In genomic region chr15:68075764-68076385, GRCh38 we compare ENCODE assay signal across 26 cellular contexts.
"Had no signal": no experiment of that assay in that cellular context is flagged by ENCODE, and none has a peak within 500 bp of the region (broad histone marks: within the 10 kb centered on the region; RNA-seq: fewer than 3 reads in every experiment).

No MANE protein-coding gene starts in this region.

- H3K36me3 Mint-ChIP-seq: immature natural killer cell had no signal

- DNase-seq: heart left ventricle; hypothalamus; immature natural killer cell; kidney; left colon; left ventricle myocardium inferior; mesendoderm; midbrain; mucosa of descending colon; naive thymus-derived CD8-positive, alpha-beta T cell; ovary; right lobe of liver; stimulated activated CD4-positive, alpha-beta T cell treated with anti-CD3 and anti-CD28 coated beads, Interleukin-1b, Interleukin-23, amount 100 ng/mL, for 48 hours; stimulated activated CD4-positive, alpha-beta T cell treated with anti-CD3 and anti-CD28 coated beads, Interleukin-2, amount 100 ng/mL, for 48 hours; stimulated activated CD4-positive, alpha-beta T cell treated with anti-CD3 and anti-CD28 coated beads, Interleukin-4, amount 100 ng/mL, for 4 hours; stimulated activated CD8-positive, alpha-beta memory T cell treated with anti-CD3 and anti-CD28 coated beads, Interleukin-4, amount 100 ng/mL, for 48 hours; stimulated activated naive CD4-positive, alpha-beta T cell treated with Interleukin-2 at 50 U/mL for 16 hours; stimulated activated naive CD8-positive, alpha-beta T cell treated with anti-CD3 and anti-CD28 coated beads, Interleukin-15, amount 100 ng/mL, for 72 hours; substantia nigra; upper lobe of right lung had no signal

- ATAC-seq: heart left ventricle; mucosa of descending colon; naive thymus-derived CD8-positive, alpha-beta T cell; right lobe of liver; stimulated activated memory B cell treated with anti-CD40 and anti-IgM and Interleukin-4, amounts not matched to agents 10 μg/mL and 1 μg/mL and 100 μg/mL, for 72 hours; stimulated activated naive CD8-positive, alpha-beta T cell treated with anti-CD3 and anti-CD28 coated beads, Interleukin-15, amount 100 ng/mL, for 72 hours; upper lobe of right lung had no signal

- H3K27ac Mint-ChIP-seq: immature natural killer cell; progenitor cell of endocrine pancreas; stimulated activated memory B cell treated with anti-CD40 and anti-IgM and Interleukin-4, amounts not matched to agents 10 μg/mL and 1 μg/mL and 100 μg/mL, for 72 hours; stimulated activated naive CD8-positive, alpha-beta T cell treated with anti-CD3 and anti-CD28 coated beads, Interleukin-15, amount 100 ng/mL, for 72 hours had no signal

- H3K27me3 ChIP-seq: heart left ventricle, ovary, right atrium auricular region, right lobe of liver, tibial nerve, upper lobe of right lung had no signal

- H3K4me3 ChIP-seq: heart left ventricle, left ventricle myocardium inferior, lung, mucosa of descending colon, ovary, right atrium auricular region, right lobe of liver, smooth muscle cell, tibial nerve, upper lobe of right lung had no signal

- H3K27ac ChIP-seq: heart left ventricle, left ventricle myocardium inferior, ovary, right atrium auricular region, right lobe of liver, tibial nerve, upper lobe of right lung had no signal

- H3K4me2 ChIP-seq: smooth muscle cell had no signal

- H3K9me3 ChIP-seq: heart left ventricle, left ventricle myocardium inferior, mucosa of descending colon, ovary, right atrium auricular region, right lobe of liver, tibial nerve, upper lobe of right lung had no signal

- H3K9me3 Mint-ChIP-seq: immature natural killer cell; naive thymus-derived CD8-positive, alpha-beta T cell; stimulated activated naive CD8-positive, alpha-beta T cell treated with anti-CD3 and anti-CD28 coated beads, Interleukin-15, amount 100 ng/mL, for 72 hours had no signal

- H3K4me3 Mint-ChIP-seq: immature natural killer cell; stimulated activated memory B cell treated with anti-CD40 and anti-IgM and Interleukin-4, amounts not matched to agents 10 μg/mL and 1 μg/mL and 100 μg/mL, for 72 hours; stimulated activated naive CD8-positive, alpha-beta T cell treated with anti-CD3 and anti-CD28 coated beads, Interleukin-15, amount 100 ng/mL, for 72 hours had no signal

- H3K27me3 Mint-ChIP-seq: naive thymus-derived CD8-positive, alpha-beta T cell; progenitor cell of endocrine pancreas; stimulated activated memory B cell treated with anti-CD40 and anti-IgM and Interleukin-4, amounts not matched to agents 10 μg/mL and 1 μg/mL and 100 μg/mL, for 72 hours; stimulated activated naive CD8-positive, alpha-beta T cell treated with anti-CD3 and anti-CD28 coated beads, Interleukin-15, amount 100 ng/mL, for 72 hours had no signal

- H3K36me3 ChIP-seq: left ventricle myocardium inferior, ovary, right atrium auricular region, right lobe of liver, tibial nerve, upper lobe of right lung had no signal
